8 cellular contexts compared by ENCODE assay signal in the genomic region with DNA sequence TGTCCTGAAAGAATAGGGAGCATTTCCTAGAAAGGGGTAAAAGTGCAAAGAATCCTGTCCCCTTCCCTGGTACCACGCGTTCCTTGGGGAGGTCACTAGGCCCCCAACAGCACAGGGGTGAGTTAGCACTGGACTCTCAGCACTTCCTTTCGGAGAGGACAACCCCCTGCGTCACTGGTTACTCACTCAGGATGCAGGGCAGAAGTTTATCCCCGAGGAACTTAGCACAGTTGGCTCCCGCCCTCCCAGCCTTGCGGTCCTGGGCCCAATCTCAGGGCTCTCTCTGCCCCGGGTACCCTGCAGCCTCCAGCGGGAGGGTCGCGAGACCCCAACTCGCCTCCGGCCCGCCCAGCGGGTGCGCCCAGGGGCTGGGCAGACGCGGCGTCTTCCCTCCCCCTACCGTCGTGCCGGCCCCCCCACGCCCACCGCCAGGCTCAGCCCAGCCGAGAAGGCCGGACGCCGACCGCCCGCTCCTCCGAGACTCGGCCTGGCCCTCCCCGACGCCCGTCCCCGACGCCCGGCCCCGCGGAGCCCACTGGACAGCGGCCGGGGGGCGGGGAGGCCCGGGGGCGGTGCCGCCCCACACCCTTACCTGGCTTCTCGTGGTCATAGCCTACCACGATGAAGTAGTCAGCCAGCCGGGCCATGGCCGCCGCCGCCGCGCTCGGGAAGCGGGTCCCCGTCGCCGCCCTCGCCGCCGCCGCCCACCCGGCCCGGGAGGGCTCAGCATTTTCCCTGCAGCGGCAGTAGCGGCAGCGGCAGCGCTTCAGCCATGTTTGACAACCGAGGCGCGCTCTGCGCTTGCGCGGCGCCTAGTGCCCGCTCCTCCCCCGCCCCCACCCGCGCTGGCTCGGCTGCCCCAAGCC. TPM values are rescaled to one million over a fixed set of nuclear protein-coding genes. Genes with fewer than 3 reads are reported as not detected.
DNase-seq lines count a peak whose midpoint lies in the region; ATAC-seq and TF ChIP-seq lines count a peak whose summit lies in the region.

A gene (minus strand): TSS at position 797 of the 866 bp plus-strand sequence. CDS start 150 bp downstream, at position 647.

- no peak for TF ChIP-seq CTCF in epithelial cell of proximal tubule (conservative IDR thresholded peaks at IDR 0.05; ENCODE audit: low read depth, low read length)

- peaks cover 42% of the 10 kb centered on the region for H3K4me1 Mint-ChIP-seq in activated T-cell treated with anti-CD3 and anti-CD28 coated beads, Interleukin-2, amount 50 U/mL, for 24 hours (ENCODE audit: low read depth)

- H3K9me3 ChIP-seq in mononuclear cell (ENCODE audit: low read depth, low read length): no peaks in the 10 kb centered on the region

- peaks cover 43% of the 10 kb centered on the region for H3K27me3 Mint-ChIP-seq in activated T-cell treated with anti-CD3 and anti-CD28 coated beads, Interleukin-2, amount 50 U/mL, for 24 hours

- no peaks in the 10 kb centered on the region for H3K36me3 Mint-ChIP-seq in activated T-cell treated with anti-CD3 and anti-CD28 coated beads, Interleukin-2, amount 50 U/mL, for 24 hours (ENCODE audit: low read depth)

- peaks cover 62% of the 10 kb centered on the region for H3K4me1 ChIP-seq in mononuclear cell (ENCODE audit: insufficient read depth, low read length)

- DNase-seq in DMS153 (lab: John Stamatoyannopoulos, UW) (peak; percentile 47), DMS153 treated with DMSO at 0.1 percent for 48 hours (lab: John Stamatoyannopoulos, UW; ENCODE audit: unreplicated experiment) (no peak), NOMO-1 treated with dmso at 0.1 percent for 144 hours (lab: John Stamatoyannopoulos, UW; ENCODE audit: unreplicated experiment) (peak; percentile 13), epithelial cell of proximal tubule (ENCODE audit: low read depth) (no peak)
- DNase-seq in activated T-cell treated with anti-CD3 and anti-CD28 coated beads, Interleukin-2, amount 50 U/mL, for 24 hours: peak; percentile 88
- DNase-seq in stimulated activated CD8-positive, alpha-beta memory T cell treated with anti-CD3 and anti-CD28 coated beads, Interleukin-2, amount 100 ng/mL, for 1 hour (ENCODE audit: low read depth in 2 of 2): peak; percentile 63 to 66

- H3K27me3 ChIP-seq in mononuclear cell (ENCODE audit: insufficient read depth, low read length): peaks cover 29% of the 10 kb centered on the region

- H3K27ac Mint-ChIP-seq in activated T-cell treated with anti-CD3 and anti-CD28 coated beads, Interleukin-2, amount 50 U/mL, for 24 hours: no peak within 1 kb of the TSS

- H3K4me3 ChIP-seq in epithelial cell of proximal tubule (ENCODE audit: low read depth, low read length): peak within 1 kb of the TSS; percentile 74
- peak within 1 kb of the TSS; percentile 73 for H3K4me3 ChIP-seq in mononuclear cell (ENCODE audit: low read length)

- ATAC-seq in HG03196 (IDR thresholded peaks at IDR 0.05; ENCODE audit: unreplicated experiment): peak; percentile 40

- peak within 1 kb of the TSS; percentile 74 for H3K4me3 Mint-ChIP-seq in activated T-cell treated with anti-CD3 and anti-CD28 coated beads, Interleukin-2, amount 50 U/mL, for 24 hours

- no peaks in the 10 kb centered on the region for H3K9me3 Mint-ChIP-seq in activated T-cell treated with anti-CD3 and anti-CD28 coated beads, Interleukin-2, amount 50 U/mL, for 24 hours

RNA-seq across cellular contexts. Expression of the gene that starts here (rescaled TPM):
- total RNA-seq in epithelial cell of proximal tubule (15.6 and 26.2 TPM in 2 replicates), mononuclear cell (35.1 TPM)

Comparison
In these comparisons a context has a peak if more than half of its experiments do, and no peak if none do; other contexts are left out.
1. DNase-seq: peak in DMS153 (single experiment), NOMO-1 treated with dmso at 0.1 percent for 144 hours (single experiment), activated T-cell treated with anti-CD3 and anti-CD28 coated beads, Interleukin-2, amount 50 U/mL, for 24 hours (single experiment) and stimulated activated CD8-positive, alpha-beta memory T cell treated with anti-CD3 and anti-CD28 coated beads, Interleukin-2, amount 100 ng/mL, for 1 hour (2 of 2); none in DMS153 treated with DMSO at 0.1 percent for 48 hours (single experiment) and epithelial cell of proximal tubule (single experiment).